In genomic region chrX:142972147-142972809, GRCh38 we compare ENCODE assay signal across 15 cellular contexts. TPM values are rescaled to one million over a fixed set of nuclear protein-coding genes. Genes with fewer than 3 reads are reported as not detected.
"Had no signal": no experiment of that assay in that cellular context is flagged by ENCODE, and none has a peak within 500 bp of the region (broad histone marks: within the 10 kb centered on the region; RNA-seq: fewer than 3 reads in every experiment).

No MANE protein-coding gene starts in this region.

RNA-seq across cellular contexts. Expression of gene SPANXN4, which starts 53.5 kb away (rescaled TPM):
- total RNA-seq: activated B cell treated with CpG ODN at 0.5 μM for 24 hours; activated CD4-positive, alpha-beta memory T cell treated with anti-CD3 and anti-CD28 coated beads for 36 hours; activated CD4-positive, alpha-beta memory T cell treated with anti-CD3 and anti-CD28 coated beads, Interleukin-2, amount 10 ng/mL, durations not matched to agents 7 days and 5 days; activated CD4-positive, alpha-beta T cell treated with anti-CD3 and anti-CD28 coated beads for 36 hours; activated CD4-positive, alpha-beta T cell treated with anti-CD3 and anti-CD28 coated beads, Interleukin-2, amount 10 ng/mL, durations not matched to agents 24 days and 14 days; activated CD4-positive, alpha-beta T cell treated with anti-CD3 and anti-CD28 coated beads, Interleukin-2, amount 10 ng/mL, durations not matched to agents 7 days and 5 days; activated CD8-positive, alpha-beta memory T cell treated with anti-CD3 and anti-CD28 coated beads for 36 hours; activated CD8-positive, alpha-beta memory T cell treated with anti-CD3 and anti-CD28 coated beads, Interleukin-2, amount 10 ng/mL, durations not matched to agents 7 days and 5 days; activated CD8-positive, alpha-beta T cell treated with anti-CD3 and anti-CD28 coated beads for 36 hours; activated CD8-positive, alpha-beta T cell treated with anti-CD3 and anti-CD28 coated beads, Interleukin-2, amount 10 ng/mL, durations not matched to agents 7 days and 5 days; T-cell; T-helper 1 cell treated with Interleukin-12 subunit alpha and Interleukin-12 subunit beta and Interleukin-4 antibody, amounts not matched to agents 30 ng/mL and 1 ng/mL, for 36 hours; T-helper 17 cell; T-helper 2 cell treated with Interferon-gamma antibody and Interleukin-4, amounts not matched to agents 100 ng/mL and 5 ng/mL, for 36 hours; WTC11 had no signal
